In genomic region chr22:31753005-31753633, GRCh38 we compare ENCODE assay signal across 8 cellular contexts. TPM values are rescaled to one million over a fixed set of nuclear protein-coding genes. Genes with fewer than 3 reads are reported as not detected.
DNase-seq lines count a peak whose midpoint lies in the region; ATAC-seq, FAIRE-seq and TF ChIP-seq lines count a peak whose summit lies in the region.

No MANE protein-coding gene starts in this region.

- no peaks in the 10 kb centered on the region for H3K27me3 ChIP-seq in DND-41 (ENCODE audit: insufficient read depth, low read length, poor library complexity)

- H3K4me2 ChIP-seq in DND-41 (ENCODE audit: insufficient read depth, low read length), result peak overlapping the region; percentile 94

- TF ChIP-seq CTCF in DND-41 (IDR thresholded peaks at IDR 0.05; ENCODE audit: borderline replicate concordance, extremely low read depth, low read length, poor library complexity, severe bottlenecking) (no peak), glutamatergic neuron (IDR thresholded peaks at IDR 0.05; ENCODE audit: partially characterized antibody, unreplicated experiment) (no peak), omental fat pad (IDR thresholded peaks at IDR 0.05) (no peak)

- H3K4me3 Mint-ChIP-seq in activated T-cell treated with anti-CD3 and anti-CD28 coated beads, Interleukin-2, amount 50 U/mL, for 24 hours, result peak overlapping the region; percentile 95
- H3K4me3 Mint-ChIP-seq in glutamatergic neuron (ENCODE audit: unreplicated experiment), result peak overlapping the region; percentile 95

- peak overlapping the region; percentile 85 for H2AFZ ChIP-seq in DND-41 (ENCODE audit: low read depth, low read length)

- H3K36me3 ChIP-seq in DND-41 (ENCODE audit: insufficient read depth, low read length), result peaks cover 13% of the 10 kb centered on the region

- DNase-seq in DND-41 (peak; percentile 15), NCI-H146 treated with DMSO at 0.1 percent for 48 hours (lab: John Stamatoyannopoulos, UW; ENCODE audit: unreplicated experiment) (peak; percentile 71), glutamatergic neuron (peak; percentile 76), omental fat pad (ENCODE audit: low spot score) (no peak), KG1 (lab: John Stamatoyannopoulos, UW) (no peak), H54 (ENCODE audit: insufficient read length, low spot score) (no peak)
- peak; percentile 50 for DNase-seq in activated T-cell treated with anti-CD3 and anti-CD28 coated beads, Interleukin-2, amount 50 U/mL, for 24 hours

- ATAC-seq in DND-41 (ENCODE audit: insufficient read depth, low read depth) (no peak), GM21737 (IDR thresholded peaks at IDR 0.05; ENCODE audit: unreplicated experiment) (peak; percentile 6), omental fat pad (ENCODE audit: low FRiP score) (peak; percentile 25)

- H3K4me3 ChIP-seq in DND-41 (ENCODE audit: low read depth in 1 of 2, low read length in 2 of 2), result peak overlapping the region; percentile 48 to 71

- peaks cover 30% of the 10 kb centered on the region for H3K36me3 Mint-ChIP-seq in activated T-cell treated with anti-CD3 and anti-CD28 coated beads, Interleukin-2, amount 50 U/mL, for 24 hours (ENCODE audit: low read depth)
- H3K36me3 Mint-ChIP-seq in glutamatergic neuron (ENCODE audit: unreplicated experiment), result no peaks in the 10 kb centered on the region

- no peaks in the 10 kb centered on the region for H3K9me3 ChIP-seq in DND-41 (ENCODE audit: insufficient read depth, low read length, severe bottlenecking)

- peaks cover 50% of the 10 kb centered on the region for H3K79me2 ChIP-seq in DND-41 (ENCODE audit: insufficient read depth, low read length)

- H3K9ac ChIP-seq in DND-41 (ENCODE audit: low read depth, low read length), result peak overlapping the region; percentile 84

- FAIRE-seq in H54 (lab: Jason Lieb, UNC), result no peak

- TF ChIP-seq POLR2A in H54 (IDR thresholded peaks at IDR 0.05; ENCODE audit: low read depth, low read length), result no peak

- peak overlapping the region; percentile 99 for H3K27ac Mint-ChIP-seq in activated T-cell treated with anti-CD3 and anti-CD28 coated beads, Interleukin-2, amount 50 U/mL, for 24 hours
- peak overlapping the region; percentile 99 for H3K27ac Mint-ChIP-seq in glutamatergic neuron (ENCODE audit: unreplicated experiment)

- H3K4me1 ChIP-seq in DND-41 (ENCODE audit: insufficient read depth, low read length), result peaks cover 47% of the 10 kb centered on the region

- H3K27me3 Mint-ChIP-seq in activated T-cell treated with anti-CD3 and anti-CD28 coated beads, Interleukin-2, amount 50 U/mL, for 24 hours, result no peaks in the 10 kb centered on the region
- no peaks in the 10 kb centered on the region for H3K27me3 Mint-ChIP-seq in glutamatergic neuron (ENCODE audit: unreplicated experiment)

- peak overlapping the region; percentile 98 for H3K27ac ChIP-seq in DND-41 (ENCODE audit: low read length)

- H4K20me1 ChIP-seq in DND-41 (ENCODE audit: insufficient read depth, low read length), result no peaks in the 10 kb centered on the region

- no peaks in the 10 kb centered on the region for H3K9me3 Mint-ChIP-seq in activated T-cell treated with anti-CD3 and anti-CD28 coated beads, Interleukin-2, amount 50 U/mL, for 24 hours
- H3K9me3 Mint-ChIP-seq in glutamatergic neuron (ENCODE audit: unreplicated experiment), result peaks cover 3% of the 10 kb centered on the region

- peaks cover 49% of the 10 kb centered on the region for H3K4me1 Mint-ChIP-seq in activated T-cell treated with anti-CD3 and anti-CD28 coated beads, Interleukin-2, amount 50 U/mL, for 24 hours (ENCODE audit: low read depth)
- peaks cover 11% of the 10 kb centered on the region for H3K4me1 Mint-ChIP-seq in glutamatergic neuron (ENCODE audit: low read depth, unreplicated experiment)

RNA-seq across cellular contexts. Expression of gene DEPDC5, which starts 0.7 kb away (rescaled TPM):
- 32.0 TPM for total RNA-seq in glutamatergic neuron (ENCODE audit: unreplicated experiment)
- 10 to 100 TPM; 11.5 to 20.6 (median 13.8) TPM for total RNA-seq in omental fat pad

RNA-seq across cellular contexts. Expression of gene PRR14L, which starts 3.2 kb away (rescaled TPM):
- total RNA-seq in glutamatergic neuron (ENCODE audit: unreplicated experiment) (104 TPM), omental fat pad (10 to 100 TPM; 23.8 to 31.2 (median 30.3) TPM)

Comparison
In these comparisons a context has a peak if more than half of its experiments do, and no peak if none do; other contexts are left out.
1. DNase-seq: peak in DND-41 (single experiment), NCI-H146 treated with DMSO at 0.1 percent for 48 hours (single experiment), activated T-cell treated with anti-CD3 and anti-CD28 coated beads, Interleukin-2, amount 50 U/mL, for 24 hours (single experiment) and glutamatergic neuron (single experiment); none in omental fat pad (single experiment), KG1 (single experiment) and H54 (single experiment).